ENCODE assay signal across 15 cellular contexts in the genomic region with DNA sequence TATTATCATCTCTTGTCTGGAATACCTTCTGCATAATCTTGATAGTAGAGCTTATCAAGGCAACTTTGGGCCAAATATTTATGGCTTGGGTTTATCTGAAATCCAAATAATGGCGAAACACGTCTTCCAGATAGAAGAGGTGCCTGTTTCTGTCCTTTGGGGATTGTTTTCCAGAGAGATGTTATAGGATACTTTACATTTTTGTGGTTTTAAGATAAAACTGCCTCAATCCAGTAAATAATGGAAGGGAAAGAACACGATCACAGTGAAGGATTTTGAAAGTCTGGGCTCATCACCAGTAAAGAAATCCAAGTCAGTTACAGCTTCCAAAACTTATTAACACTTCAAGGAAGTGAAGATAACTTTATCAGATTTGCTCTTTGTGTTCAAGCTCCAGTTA. TPM values are rescaled to one million over a fixed set of nuclear protein-coding genes. Genes with fewer than 3 reads are reported as not detected.
DNase-seq lines count a peak whose midpoint lies in the region; ATAC-seq and TF ChIP-seq lines count a peak whose summit lies in the region.
"Had no signal": no experiment of that assay in that cellular context is flagged by ENCODE, and none has a peak within 500 bp of the region (broad histone marks: within the 10 kb centered on the region; RNA-seq: fewer than 3 reads in every experiment).

No MANE protein-coding gene starts in this region.

- H3F3A ChIP-seq in smooth muscle cell (ENCODE audit: low read depth): peaks cover 14% of the 10 kb centered on the region

- H4K20me1 ChIP-seq in smooth muscle cell (ENCODE audit: low read depth): no peaks in the 10 kb centered on the region

- H3K9ac ChIP-seq in smooth muscle cell (ENCODE audit: low read depth): no peak overlapping the region

- peak overlapping the region; percentile 28 for H3K27ac ChIP-seq in RWPE2 (ENCODE audit: poor library complexity, severe bottlenecking)
- peak overlapping the region; percentile 44 for H3K27ac ChIP-seq in smooth muscle cell (ENCODE audit: low read depth)
- H3K27ac ChIP-seq: heart right ventricle, left lung, upper lobe of right lung had no signal

- H3K36me3 Mint-ChIP-seq in natural killer cell treated with Interleukin-12 subunit alpha and Interleukin-12 subunit beta and Interleukin-15 and Interleukin-18, amount 100 ng/mL, for 72 hours: no peaks in the 10 kb centered on the region
- H3K36me3 Mint-ChIP-seq: CD8-positive, alpha-beta memory T cell; natural killer cell had no signal

- peaks cover 4 to 14% of the 10 kb centered on the region in 2 donors for H3K27me3 Mint-ChIP-seq in natural killer cell treated with Interleukin-12 subunit alpha and Interleukin-12 subunit beta and Interleukin-15 and Interleukin-18, amount 100 ng/mL, for 72 hours

- H3K79me2 ChIP-seq in smooth muscle cell (ENCODE audit: low read depth): no peaks in the 10 kb centered on the region

- TF ChIP-seq CTCF in RWPE2 (IDR thresholded peaks at IDR 0.05; ENCODE audit: poor library complexity, severe bottlenecking): no peak
- TF ChIP-seq CTCF in fibroblast of mammary gland (conservative IDR thresholded peaks at IDR 0.05; ENCODE audit: control insufficient read depth, insufficient read depth, low read depth, low read length): no peak
- no peak for TF ChIP-seq CTCF in smooth muscle cell (IDR thresholded peaks at IDR 0.05; ENCODE audit: borderline replicate concordance, insufficient read depth, poor library complexity, severe bottlenecking)

- peaks cover 9% of the 10 kb centered on the region for H3K9me3 ChIP-seq in RWPE2 (ENCODE audit: severe bottlenecking)
- H3K9me3 ChIP-seq in smooth muscle cell (replicated peaks; ENCODE audit: low read depth): no peaks in the 10 kb centered on the region
- H3K9me3 ChIP-seq: left lung, upper lobe of right lung had no signal

- H3K27ac Mint-ChIP-seq in natural killer cell treated with Interleukin-12 subunit alpha and Interleukin-12 subunit beta and Interleukin-15 and Interleukin-18, amount 100 ng/mL, for 72 hours: no peak overlapping the region
- H3K27ac Mint-ChIP-seq: CD8-positive, alpha-beta memory T cell; natural killer cell had no signal

- WGBS in smooth muscle cell (ENCODE audit: low lambda C conversion rate): 3% methylated on average over 3 of the region's 3 CpGs

- no peak for ATAC-seq in RWPE2 (ENCODE audit: low read depth)
- no peak for ATAC-seq in HG02588 (IDR thresholded peaks at IDR 0.05; ENCODE audit: unreplicated experiment)
- no peak for ATAC-seq in natural killer cell treated with Interleukin-12 subunit alpha and Interleukin-12 subunit beta and Interleukin-15 and Interleukin-18, amount 100 ng/mL, for 72 hours
- ATAC-seq: left lung, natural killer cell, upper lobe of right lung had no signal

- no peaks in the 10 kb centered on the region for H3K36me3 ChIP-seq in RWPE2 (ENCODE audit: low read depth)
- no peaks in the 10 kb centered on the region for H3K36me3 ChIP-seq in smooth muscle cell (ENCODE audit: low read depth)
- H3K36me3 ChIP-seq: heart right ventricle, left lung, upper lobe of right lung had no signal

- no peaks in the 10 kb centered on the region for H3K9me3 Mint-ChIP-seq in natural killer cell treated with Interleukin-12 subunit alpha and Interleukin-12 subunit beta and Interleukin-15 and Interleukin-18, amount 100 ng/mL, for 72 hours
- H3K9me3 Mint-ChIP-seq: CD8-positive, alpha-beta memory T cell; natural killer cell had no signal

- DNase-seq in GM04503 (ENCODE audit: low read depth): peak; percentile 37
- DNase-seq in RWPE2 (ENCODE audit: low spot score): no peak
- DNase-seq in fibroblast of mammary gland (ENCODE audit: low read depth): peak; percentile 30
- no peak for DNase-seq in smooth muscle cell (lab: John Stamatoyannopoulos, UW; ENCODE audit: unreplicated experiment)
- no peak for DNase-seq in superior temporal gyrus (ENCODE audit: extremely low spot score)
- no peak for DNase-seq in natural killer cell treated with Interleukin-12 subunit alpha and Interleukin-12 subunit beta and Interleukin-15 and Interleukin-18, amount 100 ng/mL, for 72 hours (ENCODE audit: low spot score)
- DNase-seq: CD8-positive, alpha-beta memory T cell; heart right ventricle; left lung; natural killer cell; NCI-H187; Right ventricle myocardium superior; stimulated activated CD4-positive, alpha-beta T cell treated with anti-CD3 and anti-CD28 coated beads, Interleukin-4, amount 100 ng/mL, for 1 hour had no signal

- H3K27me3 ChIP-seq in RWPE2 (ENCODE audit: insufficient read depth, poor library complexity, severe bottlenecking) (no peaks in the 10 kb centered on the region), smooth muscle cell (ENCODE audit: low read depth) (no peaks in the 10 kb centered on the region)
- H3K27me3 ChIP-seq: upper lobe of right lung had no signal

- no peaks in the 10 kb centered on the region for H3K4me1 Mint-ChIP-seq in natural killer cell treated with Interleukin-12 subunit alpha and Interleukin-12 subunit beta and Interleukin-15 and Interleukin-18, amount 100 ng/mL, for 72 hours (ENCODE audit: low read depth in 2 of 2)
- H3K4me1 Mint-ChIP-seq: CD8-positive, alpha-beta memory T cell; natural killer cell had no signal

- no peak overlapping the region for H2AFZ ChIP-seq in smooth muscle cell (ENCODE audit: low read depth)

- H3K4me1 ChIP-seq in RWPE2 (ENCODE audit: insufficient read depth, poor library complexity, severe bottlenecking) (peaks cover 25% of the 10 kb centered on the region), smooth muscle cell (ENCODE audit: low read depth) (peaks cover 18% of the 10 kb centered on the region)
- H3K4me1 ChIP-seq: upper lobe of right lung had no signal

- no peak overlapping the region for H3K4me3 Mint-ChIP-seq in natural killer cell treated with Interleukin-12 subunit alpha and Interleukin-12 subunit beta and Interleukin-15 and Interleukin-18, amount 100 ng/mL, for 72 hours
- H3K4me3 Mint-ChIP-seq: CD8-positive, alpha-beta memory T cell; natural killer cell had no signal

- no peak overlapping the region for H3K4me3 ChIP-seq in RWPE2 (ENCODE audit: severe bottlenecking)
- no peak overlapping the region for H3K4me3 ChIP-seq in fibroblast of mammary gland (ENCODE audit: control insufficient read depth, low read depth, low read length)
- peak overlapping the region; percentile 2 for H3K4me3 ChIP-seq in smooth muscle cell
- H3K4me3 ChIP-seq: heart right ventricle, left lung, upper lobe of right lung had no signal

- H3K4me2 ChIP-seq in smooth muscle cell: peak overlapping the region; percentile 74

RNA-seq across cellular contexts. Expression of a gene that starts 30.0 kb away (rescaled TPM):
- total RNA-seq in smooth muscle cell: 0.49 TPM in 1 of 2 replicates, not detected in the other
- polyA plus RNA-seq in smooth muscle cell: not detected in 2 replicates
- total RNA-seq in natural killer cell treated with Interleukin-12 subunit alpha and Interleukin-12 subunit beta and Interleukin-15 and Interleukin-18, amount 100 ng/mL, for 72 hours: under 1 TPM in 1 of 2 donors, not detected in 1; 0.10 TPM
- total RNA-seq: CD8-positive, alpha-beta memory T cell; Right ventricle myocardium superior had no signal
- polyA plus RNA-seq: CD8-positive, alpha-beta memory T cell had no signal

RNA-seq across cellular contexts. Expression of a gene that starts 42.6 kb away (rescaled TPM):
- total RNA-seq in smooth muscle cell: 4.8 and 8.1 TPM in 2 replicates
- polyA plus RNA-seq in smooth muscle cell: 6.2 and 6.7 TPM in 2 replicates
- not detected for total RNA-seq in natural killer cell treated with Interleukin-12 subunit alpha and Interleukin-12 subunit beta and Interleukin-15 and Interleukin-18, amount 100 ng/mL, for 72 hours
- total RNA-seq: CD8-positive, alpha-beta memory T cell; natural killer cell had no signal
- polyA plus RNA-seq: CD8-positive, alpha-beta memory T cell had no signal

RNA-seq across cellular contexts. Expression of a gene that starts 59.3 kb away (rescaled TPM):
- total RNA-seq in smooth muscle cell: 8.2 and 8.9 TPM in 2 replicates
- polyA plus RNA-seq in smooth muscle cell: 17.1 and 18.9 TPM in 2 replicates
- total RNA-seq in natural killer cell treated with Interleukin-12 subunit alpha and Interleukin-12 subunit beta and Interleukin-15 and Interleukin-18, amount 100 ng/mL, for 72 hours: 10 to 100 TPM; 19.4 to 48.2 TPM

Comparison
In these comparisons a context has a peak if more than half of its experiments do, and no peak if none do; other contexts are left out.
1. DNase-seq: peak in GM04503 (single experiment) and fibroblast of mammary gland (single experiment); none in RWPE2 (single experiment), smooth muscle cell (single experiment), superior temporal gyrus (single experiment) and natural killer cell treated with Interleukin-12 subunit alpha and Interleukin-12 subunit beta and Interleukin-15 and Interleukin-18, amount 100 ng/mL, for 72 hours (single experiment).